1 cellular context compared by ENCODE assay signal in the genomic region with DNA sequence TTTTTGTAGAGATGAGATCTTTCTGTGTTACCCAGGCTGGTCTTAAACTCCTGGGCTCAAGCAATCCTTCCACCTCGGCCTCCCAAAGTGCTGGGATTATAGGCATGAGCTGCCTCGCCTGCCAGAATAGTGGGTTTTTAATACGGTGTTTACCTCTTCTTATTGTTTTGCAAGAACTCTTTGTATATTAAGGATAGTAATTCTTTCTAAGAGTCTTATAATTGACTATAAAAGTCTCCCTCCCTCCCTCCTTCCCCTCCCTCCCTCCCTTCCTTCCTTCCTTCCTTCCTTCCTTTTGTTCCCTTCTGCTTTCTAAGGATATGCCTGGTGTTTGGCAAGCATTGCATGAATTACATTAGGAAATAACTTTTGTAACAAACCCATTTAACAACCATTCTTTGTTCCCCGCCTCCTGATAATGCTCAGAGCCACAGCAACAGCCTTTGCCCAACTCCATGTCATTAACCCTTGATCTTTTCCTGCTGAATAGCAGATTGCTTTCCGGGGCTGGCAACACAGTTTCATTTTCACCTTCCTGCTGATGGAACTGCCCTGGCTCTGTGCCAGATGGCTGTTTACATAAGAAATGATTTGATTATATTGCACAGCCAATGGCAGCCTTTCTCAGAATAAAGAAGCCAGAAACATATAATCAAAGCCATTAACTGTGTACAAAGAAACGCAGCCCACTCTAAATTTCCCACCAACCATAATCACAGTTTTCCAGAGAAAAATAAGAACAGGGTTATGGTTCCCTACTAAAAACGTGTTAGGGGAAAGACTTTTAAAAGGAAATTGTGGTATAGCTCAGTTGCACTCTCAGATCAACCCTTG.
TF ChIP-seq lines count a peak whose summit lies in the region.

No MANE protein-coding gene starts in this region.

TF ChIP-seq in HepG2, 621 proteins besides CTCF, POLR2A, EP300 and RAD21 (continued from another document and continues in another):
- TF ChIP-seq ATF3 (CRISPR knock-in tag; IDR thresholded peaks at IDR 0.05) (peak; percentile 59; the same call in 1 of the 2 replicates), ZNF326 (CRISPR knock-in tag; IDR thresholded peaks at IDR 0.05; ENCODE audit: borderline replicate concordance) (no peak), ZHX2 (IDR thresholded peaks at IDR 0.05; ENCODE audit: low read depth) (no peak), ZHX2 (CRISPR knock-in tag; IDR thresholded peaks at IDR 0.05; ENCODE audit: borderline replicate concordance) (peak; percentile 94; the same call in 1 of the 2 replicates), ERF (CRISPR knock-in tag; IDR thresholded peaks at IDR 0.05) (peak; percentile 90), ZNF24 (IDR thresholded peaks at IDR 0.05) (no peak), ZBTB26 (CRISPR knock-in tag; IDR thresholded peaks at IDR 0.05; ENCODE audit: borderline replicate concordance) (peak; percentile 59; the same call in 1 of the 2 replicates), ETV5 (CRISPR knock-in tag; IDR thresholded peaks at IDR 0.05; ENCODE audit: borderline replicate concordance) (peak; percentile 98), ARID5B (CRISPR knock-in tag; IDR thresholded peaks at IDR 0.05) (peak; percentile 97), TERF1 (CRISPR knock-in tag; IDR thresholded peaks at IDR 0.05) (no peak), PRMT3 (CRISPR knock-in tag; IDR thresholded peaks at IDR 0.05; ENCODE audit: borderline replicate concordance, low read depth) (0 out of 2 replicates have a peak, but pooled peaks have one; percentile 52), ZNF614 (CRISPR knock-in tag; IDR thresholded peaks at IDR 0.05; ENCODE audit: borderline replicate concordance) (peak; percentile 96), TOPORS (CRISPR knock-in tag; IDR thresholded peaks at IDR 0.05) (no peak), HHEX (CRISPR knock-in tag; IDR thresholded peaks at IDR 0.05) (peak; percentile 61; the same call in 1 of the 2 replicates), PHF8 (CRISPR knock-in tag; IDR thresholded peaks at IDR 0.05) (peak; percentile 41; the same call in 1 of the 2 replicates), PHF20 (CRISPR knock-in tag; IDR thresholded peaks at IDR 0.05) (peak; percentile 46; the same call in 1 of the 2 replicates), CCDC6 (CRISPR knock-in tag; IDR thresholded peaks at IDR 0.05) (peak; percentile 44; the same call in 1 of the 2 replicates), SAP130 (CRISPR knock-in tag; IDR thresholded peaks at IDR 0.05; ENCODE audit: low read depth) (peak; percentile 92), ZBED4 (CRISPR knock-in tag; IDR thresholded peaks at IDR 0.05; ENCODE audit: borderline replicate concordance) (no peak), ONECUT2 (CRISPR knock-in tag; IDR thresholded peaks at IDR 0.05) (peak; percentile 35), RXRA (CRISPR knock-in tag; IDR thresholded peaks at IDR 0.05) (peak; percentile 91; the same call in 1 of the 2 replicates), MXI1 (IDR thresholded peaks at IDR 0.05; ENCODE audit: borderline replicate concordance, low read depth, low read length) (peak; percentile 57; the same call in 1 of the 3 replicates), ELF1 (CRISPR knock-in tag; IDR thresholded peaks at IDR 0.05) (peak; percentile 68; the same call in 1 of the 2 replicates), ZNF224 (CRISPR knock-in tag; IDR thresholded peaks at IDR 0.05) (no peak), CCAR2 (optimal IDR thresholded peaks at IDR 0.05; ENCODE audit: low read depth, low read length) (no peak), MEIS2 (CRISPR knock-in tag; IDR thresholded peaks at IDR 0.05) (peak; percentile 91), EEA1 (CRISPR knock-in tag; IDR thresholded peaks at IDR 0.05; ENCODE audit: borderline replicate concordance) (no peak), ZNF607 (CRISPR knock-in tag; IDR thresholded peaks at IDR 0.05; ENCODE audit: borderline replicate concordance) (no peak), CEBPB (IDR thresholded peaks at IDR 0.05; ENCODE audit: borderline replicate concordance, low read depth, low read length) (peak; percentile 87), ZSCAN21 (CRISPR knock-in tag; IDR thresholded peaks at IDR 0.05; ENCODE audit: borderline replicate concordance) (no peak)
- TF ChIP-seq, protein P1, sequence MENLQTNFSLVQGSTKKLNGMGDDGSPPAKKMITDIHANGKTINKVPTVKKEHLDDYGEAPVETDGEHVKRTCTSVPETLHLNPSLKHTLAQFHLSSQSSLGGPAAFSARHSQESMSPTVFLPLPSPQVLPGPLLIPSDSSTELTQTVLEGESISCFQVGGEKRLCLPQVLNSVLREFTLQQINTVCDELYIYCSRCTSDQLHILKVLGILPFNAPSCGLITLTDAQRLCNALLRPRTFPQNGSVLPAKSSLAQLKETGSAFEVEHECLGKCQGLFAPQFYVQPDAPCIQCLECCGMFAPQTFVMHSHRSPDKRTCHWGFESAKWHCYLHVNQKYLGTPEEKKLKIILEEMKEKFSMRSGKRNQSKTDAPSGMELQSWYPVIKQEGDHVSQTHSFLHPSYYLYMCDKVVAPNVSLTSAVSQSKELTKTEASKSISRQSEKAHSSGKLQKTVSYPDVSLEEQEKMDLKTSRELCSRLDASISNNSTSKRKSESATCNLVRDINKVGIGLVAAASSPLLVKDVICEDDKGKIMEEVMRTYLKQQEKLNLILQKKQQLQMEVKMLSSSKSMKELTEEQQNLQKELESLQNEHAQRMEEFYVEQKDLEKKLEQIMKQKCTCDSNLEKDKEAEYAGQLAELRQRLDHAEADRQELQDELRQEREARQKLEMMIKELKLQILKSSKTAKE (CRISPR knock-in tag; IDR thresholded peaks at IDR 0.05; ENCODE audit: borderline replicate concordance), result peak; percentile 85
- TF ChIP-seq, protein P2, sequence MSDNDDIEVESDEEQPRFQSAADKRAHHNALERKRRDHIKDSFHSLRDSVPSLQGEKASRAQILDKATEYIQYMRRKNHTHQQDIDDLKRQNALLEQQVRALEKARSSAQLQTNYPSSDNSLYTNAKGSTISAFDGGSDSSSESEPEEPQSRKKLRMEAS (IDR thresholded peaks at IDR 0.05), result peak; percentile 62; the same call in 1 of the 2 replicates
